1 cellular context compared by ENCODE assay signal in genomic region chr19:38277969-38278680, GRCh38.
TF ChIP-seq lines count a peak whose summit lies in the region.

No MANE protein-coding gene starts in this region.

TF ChIP-seq in endothelial cell of umbilical vein, 7 proteins besides CTCF, POLR2A, EP300 and RAD21:
- no peak for TF ChIP-seq MAX (IDR thresholded peaks at IDR 0.05; ENCODE audit: insufficient read depth, insufficient read length)
- TF ChIP-seq EZH2 (IDR thresholded peaks at IDR 0.05; ENCODE audit: borderline replicate concordance, low read depth, low read length, severe bottlenecking), result no peak
- no peak for TF ChIP-seq FOS (IDR thresholded peaks at IDR 0.05; ENCODE audit: borderline replicate concordance, insufficient read depth, low read length)
- peak; percentile 66 for TF ChIP-seq GATA2 (IDR thresholded peaks at IDR 0.05; ENCODE audit: insufficient read depth, insufficient read length, low read depth, low read length)
- no peak for TF ChIP-seq MYC (IDR thresholded peaks at IDR 0.05; ENCODE audit: low read depth, low read length)
- peak; percentile 68 for TF ChIP-seq JUN (IDR thresholded peaks at IDR 0.05; ENCODE audit: borderline replicate concordance, insufficient read depth, insufficient read length, low read depth)
- TF ChIP-seq POLR2AphosphoS5 (IDR thresholded peaks at IDR 0.05; ENCODE audit: insufficient read depth, low read depth, low read length), result peak; percentile 60
